In genomic region chr2:235715601-235716000, GRCh38 we compare ENCODE assay signal across 17 cellular contexts.
DNase-seq lines count a peak whose midpoint lies in the region; ATAC-seq and TF ChIP-seq lines count a peak whose summit lies in the region.
"Had no signal": no experiment of that assay in that cellular context is flagged by ENCODE, and none has a peak within 500 bp of the region (broad histone marks: within the 10 kb centered on the region; RNA-seq: fewer than 3 reads in every experiment).

No MANE protein-coding gene starts in this region.

- H3K27ac ChIP-seq in C4-2B: peak overlapping the region; percentile 5; the same call in 1 of the 2 replicates
- H3K27ac ChIP-seq in dorsolateral prefrontal cortex: peak overlapping the region in 41 of 59 donors; percentile 31 to 93 (median 87)
- H3K27ac ChIP-seq in mesenchymal stem cell (ENCODE audit: low read length, poor library complexity, severe bottlenecking): no peak overlapping the region
- H3K27ac ChIP-seq in spleen: no peak overlapping the region
- H3K27ac ChIP-seq: BLaER1 treated with 17β-estradiol and CSF1 and Interleukin-3, amounts not matched to agents 10 nM and 100 nM had no signal

- H2AFZ ChIP-seq in mesenchymal stem cell (ENCODE audit: low read depth, low read length): no peak overlapping the region
- H2AFZ ChIP-seq: GM23338 had no signal

- no peak overlapping the region for H3K9ac ChIP-seq in mesenchymal stem cell (ENCODE audit: low read length)
- H3K9ac ChIP-seq: BLaER1 treated with 17β-estradiol and CSF1 and Interleukin-3, amounts not matched to agents 10 nM and 100 nM had no signal

- no peak for DNase-seq in dorsolateral prefrontal cortex
- no peak for DNase-seq in mesenchymal stem cell
- DNase-seq in spleen: peak; percentile 12
- DNase-seq in NCI-H69 (lab: John Stamatoyannopoulos, UW): no peak
- no peak for DNase-seq in activated effector memory CD4-positive, alpha-beta T cell treated with Interleukin-2 at 50 U/mL for 16 hours
- DNase-seq: 8988T; Caco-2; CD4-positive, alpha-beta T cell; H7; HFFc6; IMR-90 had no signal

- intact Hi-C loops in dorsolateral prefrontal cortex (cut with DNase I): loop anchor here in 1 of 2 donors (5.0 kb wide), 1 partner anchor 38 kb away; no protein-coding TSS in a partner anchor
- intact Hi-C loops in spleen (cut with DNase I; ENCODE audit: low total_unique reads): no loop called here

- no peak overlapping the region for H2AK5ac ChIP-seq in mesenchymal stem cell (ENCODE audit: low read length, severe bottlenecking)

- peaks cover 7% of the 10 kb centered on the region for H3K4me1 ChIP-seq in mesenchymal stem cell (ENCODE audit: control insufficient read depth, insufficient read depth, low read depth, low read length)
- H3K4me1 ChIP-seq in spleen: no peaks in the 10 kb centered on the region
- H3K4me1 ChIP-seq: Caco-2 had no signal

- no peak overlapping the region for H4K91ac ChIP-seq in mesenchymal stem cell (ENCODE audit: low read length)

- TF ChIP-seq POLR2A in spleen (IDR thresholded peaks at IDR 0.05): no peak

- no peak for ATAC-seq in GM18511 (IDR thresholded peaks at IDR 0.05; ENCODE audit: unreplicated experiment)
- no peak for ATAC-seq in HG03095 (IDR thresholded peaks at IDR 0.05; ENCODE audit: unreplicated experiment)
- ATAC-seq: GM23338, HCT116 had no signal

- no peaks in the 10 kb centered on the region for H3K9me3 ChIP-seq in mesenchymal stem cell (ENCODE audit: control insufficient read depth, low read length)
- H3K9me3 ChIP-seq in spleen: no peaks in the 10 kb centered on the region
- H3K9me3 ChIP-seq: BLaER1 treated with 17β-estradiol and CSF1 and Interleukin-3, amounts not matched to agents 10 nM and 100 nM; Caco-2 had no signal

- H3K79me1 ChIP-seq in mesenchymal stem cell (replicated peaks; ENCODE audit: low read length, poor library complexity, severe bottlenecking): peaks cover 48% of the 10 kb centered on the region

- H3K36me3 ChIP-seq in mesenchymal stem cell (ENCODE audit: control insufficient read depth in 1 of 2, insufficient read depth in 2 of 2, low read depth in 1 of 2, low read length in 2 of 2): peaks cover 11 to 15% of the 10 kb centered on the region in 2 experiments
- no peaks in the 10 kb centered on the region for H3K36me3 ChIP-seq in spleen

- no peak overlapping the region for H3K4ac ChIP-seq in mesenchymal stem cell (ENCODE audit: low read depth in 1 of 2, low read length in 2 of 2)

- no peak overlapping the region for H4K8ac ChIP-seq in mesenchymal stem cell (ENCODE audit: low read length)

- no peak overlapping the region for H2BK120ac ChIP-seq in mesenchymal stem cell (ENCODE audit: low read depth, low read length)

- H3K23ac ChIP-seq in mesenchymal stem cell (ENCODE audit: low read length in 2 of 2): no peak overlapping the region

- H2BK15ac ChIP-seq in mesenchymal stem cell (ENCODE audit: low read depth, poor library complexity, severe bottlenecking): peak overlapping the region; percentile 49

- 98% methylated on average over 6 of the region's 10 CpGs for WGBS in mesenchymal stem cell
- 88 to 96% (median 93%) methylated on average over 10 of the region's 10 CpGs for WGBS in spleen, 5 donors

- TF ChIP-seq CTCF in C4-2B (conservative IDR thresholded peaks at IDR 0.05) (no peak), dorsolateral prefrontal cortex (IDR thresholded peaks at IDR 0.05 in 54 of 56, conservative IDR thresholded peaks at IDR 0.05 in 2 of 56; ENCODE audit: low read depth in 1 of 56, partially characterized antibody in 56 of 56) (no peak), spleen (IDR thresholded peaks at IDR 0.05 in 8 of 11, conservative IDR thresholded peaks at IDR 0.05 in 3 of 11) (no peak)

- H3K27me3 ChIP-seq in dorsolateral prefrontal cortex (no peaks in the 10 kb centered on the region), mesenchymal stem cell (ENCODE audit: control insufficient read depth in 1 of 2, insufficient read depth in 1 of 2, low read length in 2 of 2) (no peaks in the 10 kb centered on the region), spleen (replicated peaks in 1 of 7) (no peaks in the 10 kb centered on the region)
- H3K27me3 ChIP-seq: BLaER1 treated with 17β-estradiol and CSF1 and Interleukin-3, amounts not matched to agents 10 nM and 100 nM had no signal

- no peak overlapping the region for H2BK5ac ChIP-seq in mesenchymal stem cell (ENCODE audit: low read depth, low read length, poor library complexity, severe bottlenecking)

- no peak overlapping the region for H3K4me3 ChIP-seq in dorsolateral prefrontal cortex
- peak overlapping the region in 1 of 2 experiments; percentile 8 for H3K4me3 ChIP-seq in mesenchymal stem cell (ENCODE audit: insufficient read depth in 1 of 2, low read depth in 1 of 2, low read length in 2 of 2)
- H3K4me3 ChIP-seq in spleen: no peak overlapping the region
- H3K4me3 ChIP-seq: BLaER1 treated with 17β-estradiol and CSF1 and Interleukin-3, amounts not matched to agents 10 nM and 100 nM; GM23338 had no signal

- no peak overlapping the region for H3K4me2 ChIP-seq in mesenchymal stem cell (ENCODE audit: low read length, poor library complexity, severe bottlenecking)
- H3K4me2 ChIP-seq: GM23338 had no signal

- H2BK12ac ChIP-seq in mesenchymal stem cell (ENCODE audit: low read length in 2 of 2): no peak overlapping the region

- H3K18ac ChIP-seq in mesenchymal stem cell (ENCODE audit: low read depth in 1 of 2, low read length in 2 of 2): no peak overlapping the region

- H3K14ac ChIP-seq in mesenchymal stem cell (ENCODE audit: low read length in 2 of 2): no peak overlapping the region

Comparison
In these comparisons a context has a peak if more than half of its experiments do, and no peak if none do; other contexts are left out.
1. H3K27ac ChIP-seq: peak in C4-2B (single experiment) and dorsolateral prefrontal cortex (41 of 59); none in mesenchymal stem cell (single experiment) and spleen (0 of 8).